Comparison of ENCODE assay signal across 21 cellular contexts in genomic region chr3:82012775-82013174, GRCh38.
A peak's percentile ranks its signal among the peaks of the same experiment; 100 is the strongest.
DNase-seq lines count a peak whose midpoint lies in the region; ATAC-seq, FAIRE-seq and TF ChIP-seq lines count a peak whose summit lies in the region.
"Had no signal": no experiment of that assay in that cellular context is flagged by ENCODE, and none has a peak within 500 bp of the region (broad histone marks: within the 10 kb centered on the region; RNA-seq: fewer than 3 reads in every experiment).

No MANE protein-coding gene starts in this region.

- H4K20me1 ChIP-seq in H9 (ENCODE audit: control insufficient read depth, insufficient read depth, insufficient read length), result no peaks in the 10 kb centered on the region
- H4K20me1 ChIP-seq: BLaER1 treated with 17β-estradiol and CSF1 and Interleukin-3, amounts not matched to agents 10 nM and 100 nM had no signal

- H3K27ac ChIP-seq in H9 (ENCODE audit: insufficient read length, low read depth, low read length), result no peak overlapping the region
- H3K27ac ChIP-seq: BLaER1 treated with 17β-estradiol and CSF1 and Interleukin-3, amounts not matched to agents 10 nM and 100 nM had no signal

- H3K4me1 ChIP-seq in H9 (ENCODE audit: insufficient read depth, low read length), result no peaks in the 10 kb centered on the region
- H3K4me1 ChIP-seq: BLaER1 treated with 17β-estradiol and CSF1 and Interleukin-3, amounts not matched to agents 10 nM and 100 nM had no signal

- peaks cover 13 to 38% (median 17%) of the 10 kb centered on the region in 3 experiments for H3K36me3 Mint-ChIP-seq in H9 (ENCODE audit: insufficient read depth in 1 of 3, low read depth in 3 of 3)
- no peaks in the 10 kb centered on the region for H3K36me3 Mint-ChIP-seq in natural killer cell
- H3K36me3 Mint-ChIP-seq: activated naive CD8-positive, alpha-beta T cell; T-cell had no signal

- no peaks in the 10 kb centered on the region for H3K23me2 ChIP-seq in H9 (ENCODE audit: insufficient read length, low read depth, low read length, poor library complexity, severe bottlenecking)

- H3K79me2 ChIP-seq in H9 (ENCODE audit: insufficient read depth, low read length), result no peaks in the 10 kb centered on the region

- no peak overlapping the region for H3K23ac ChIP-seq in H9 (ENCODE audit: insufficient read length, low read depth, low read length)

- DNase-seq in AG10803 (ENCODE audit: low read depth) (no peak), H9 (no peak), RKO (ENCODE audit: low spot score) (peak; percentile 21), fibroblast of pulmonary artery (ENCODE audit: low read depth) (peak; percentile 2), DMS153 treated with DMSO at 0.1 percent for 48 hours (lab: John Stamatoyannopoulos, UW; ENCODE audit: unreplicated experiment) (no peak), EL (no peak), GM12891 (ENCODE audit: insufficient read length, low spot score) (no peak), natural killer cell (no peak)
- DNase-seq: activated CD4-positive, CD25-positive, alpha-beta regulatory T cell treated with anti-CD3 and anti-CD28 coated beads, Interleukin-2, amount 50 U/mL, for 72 hours; activated T-cell treated with anti-CD3 and anti-CD28 coated beads for 4 hours; cerebellar nuclear complex; GDM1; hippocampal formation; left colon; MV-4-11; stimulated activated CD4-positive, alpha-beta T cell treated with anti-CD3 and anti-CD28 coated beads, Interleukin-2, amount 100 ng/mL, for 24 hours; T-cell; trophoblast cell had no signal

- no peak overlapping the region for H2AFZ ChIP-seq in H9 (ENCODE audit: low read length)

- no peak overlapping the region for H3K14ac ChIP-seq in H9 (ENCODE audit: insufficient read depth, low read length)

- H3K18ac ChIP-seq in H9 (ENCODE audit: insufficient read length, low read depth, low read length), result no peak overlapping the region

- TF ChIP-seq CTCF in AG10803 (conservative IDR thresholded peaks at IDR 0.05; ENCODE audit: low read length) (peak; percentile 29; the same call in 1 of the 2 replicates), H9 (conservative IDR thresholded peaks at IDR 0.05) (peak; percentile 36; the same call in 2 of the 3 replicates), fibroblast of pulmonary artery (IDR thresholded peaks at IDR 0.05; ENCODE audit: low read length, missing control alignments) (peak; percentile 40), natural killer cell (IDR thresholded peaks at IDR 0.05) (no peak)

- H4K8ac ChIP-seq in H9 (replicated peaks; ENCODE audit: insufficient read length, low read depth, low read length), result no peak overlapping the region

- no peak overlapping the region for H4K5ac ChIP-seq in H9 (ENCODE audit: insufficient read length, low read depth, low read length)

- intact Hi-C loops in natural killer cell (cut with micrococcal nuclease), result no loop called here

- peaks cover 17% of the 10 kb centered on the region for H3K9me3 ChIP-seq in H9 (ENCODE audit: control insufficient read depth, low read depth, low read length)

- H3K9me3 Mint-ChIP-seq in H9, result peaks cover 21 to 36% of the 10 kb centered on the region in 2 experiments; a peak in 4 of 5 replicates
- peaks cover 20 to 27% of the 10 kb centered on the region in 2 donors for H3K9me3 Mint-ChIP-seq in natural killer cell

- no peak overlapping the region for H4K91ac ChIP-seq in H9 (ENCODE audit: insufficient read length, low read depth, low read length)

- H3K56ac ChIP-seq in H9 (ENCODE audit: insufficient read length, low read depth, low read length), result no peak overlapping the region

- TF ChIP-seq POLR2A in GM12891 (IDR thresholded peaks at IDR 0.05; ENCODE audit: low read depth, low read length), result no peak

- H3K4me3 ChIP-seq in AG10803 (ENCODE audit: low read length) (no peak overlapping the region), fibroblast of pulmonary artery (replicated peaks; ENCODE audit: low read depth, low read length) (no peak overlapping the region)
- H3K4me3 ChIP-seq: BLaER1 treated with 17β-estradiol and CSF1 and Interleukin-3, amounts not matched to agents 10 nM and 100 nM had no signal

- H3K4me3 Mint-ChIP-seq in H9, result no peak overlapping the region
- no peak overlapping the region for H3K4me3 Mint-ChIP-seq in natural killer cell
- H3K4me3 Mint-ChIP-seq: activated naive CD8-positive, alpha-beta T cell; T-cell had no signal

- no peak overlapping the region for H3K27ac Mint-ChIP-seq in H9
- H3K27ac Mint-ChIP-seq in natural killer cell, result no peak overlapping the region
- H3K27ac Mint-ChIP-seq: activated naive CD8-positive, alpha-beta T cell; T-cell had no signal

- no peak overlapping the region for H2BK5ac ChIP-seq in H9 (ENCODE audit: insufficient read length, low read length)

- H3K27me3 ChIP-seq in H9 (ENCODE audit: insufficient read depth, low read length), result no peaks in the 10 kb centered on the region
- H3K27me3 ChIP-seq: BLaER1 treated with 17β-estradiol and CSF1 and Interleukin-3, amounts not matched to agents 10 nM and 100 nM had no signal

- no peak for ATAC-seq in natural killer cell
- ATAC-seq: esophagus mucosa, left colon, T-cell had no signal

- no peak overlapping the region for H3K4ac ChIP-seq in H9 (ENCODE audit: low read depth, low read length)

- no peaks in the 10 kb centered on the region for H3K79me1 ChIP-seq in H9 (ENCODE audit: insufficient read depth, low read depth, low read length, poor library complexity, severe bottlenecking)

- H2AK5ac ChIP-seq in H9 (ENCODE audit: insufficient read length, low read length), result no peak overlapping the region

- no peak overlapping the region for H2BK120ac ChIP-seq in H9 (ENCODE audit: low read depth, low read length, poor library complexity, severe bottlenecking)

- H2BK20ac ChIP-seq in H9 (ENCODE audit: low read depth, low read length, poor library complexity, severe bottlenecking), result no peak overlapping the region

- no peak overlapping the region for H3K9ac ChIP-seq in H9 (ENCODE audit: extremely low read depth, insufficient read length, low read length)
- H3K9ac ChIP-seq: BLaER1 treated with 17β-estradiol and CSF1 and Interleukin-3, amounts not matched to agents 10 nM and 100 nM had no signal

- no peak overlapping the region for H3K4me2 ChIP-seq in H9 (ENCODE audit: insufficient read depth, insufficient read length, low read length)
- H3K4me2 ChIP-seq: BLaER1 treated with 17β-estradiol and CSF1 and Interleukin-3, amounts not matched to agents 10 nM and 100 nM had no signal

- no peak overlapping the region for H2BK12ac ChIP-seq in H9 (ENCODE audit: insufficient read length, low read depth, low read length)

- no peak overlapping the region for H3T11ph ChIP-seq in H9 (ENCODE audit: low read length)

- FAIRE-seq in GM12891 (lab: Jason Lieb, UNC), result no peak

- H3K4me1 Mint-ChIP-seq in H9, result no peaks in the 10 kb centered on the region
- no peaks in the 10 kb centered on the region for H3K4me1 Mint-ChIP-seq in natural killer cell
- H3K4me1 Mint-ChIP-seq: T-cell had no signal

- H3K27me3 Mint-ChIP-seq in H9 (ENCODE audit: low read depth) (no peaks in the 10 kb centered on the region), natural killer cell (ENCODE audit: low read depth in 2 of 2) (no peaks in the 10 kb centered on the region)
- H3K27me3 Mint-ChIP-seq: activated naive CD8-positive, alpha-beta T cell; T-cell had no signal

- H2BK15ac ChIP-seq in H9 (ENCODE audit: low read depth, low read length), result no peak overlapping the region

TF ChIP-seq in GM12891, 5 proteins besides CTCF, POLR2A, EP300 and RAD21:
- TF ChIP-seq TAF1 (IDR thresholded peaks at IDR 0.05; ENCODE audit: low read depth, low read length) (no peak), POU2F2 (IDR thresholded peaks at IDR 0.05; ENCODE audit: low read depth, low read length) (no peak), POLR2AphosphoS5 (IDR thresholded peaks at IDR 0.05; ENCODE audit: low read depth, low read length) (no peak), PAX5 (IDR thresholded peaks at IDR 0.05; ENCODE audit: insufficient read depth, low read length, severe bottlenecking) (no peak), SPI1 (IDR thresholded peaks at IDR 0.05; ENCODE audit: low read depth, low read length) (no peak)

Comparison
In these comparisons a context has a peak if more than half of its experiments do, and no peak if none do; other contexts are left out.
1. DNase-seq: peak in RKO (single experiment) and fibroblast of pulmonary artery (single experiment); none in AG10803 (single experiment), H9 (single experiment), DMS153 treated with DMSO at 0.1 percent for 48 hours (single experiment), EL (single experiment), GM12891 (single experiment) and natural killer cell (single experiment).